ENCODE assay signal across 10 cellular contexts in the genomic region with DNA sequence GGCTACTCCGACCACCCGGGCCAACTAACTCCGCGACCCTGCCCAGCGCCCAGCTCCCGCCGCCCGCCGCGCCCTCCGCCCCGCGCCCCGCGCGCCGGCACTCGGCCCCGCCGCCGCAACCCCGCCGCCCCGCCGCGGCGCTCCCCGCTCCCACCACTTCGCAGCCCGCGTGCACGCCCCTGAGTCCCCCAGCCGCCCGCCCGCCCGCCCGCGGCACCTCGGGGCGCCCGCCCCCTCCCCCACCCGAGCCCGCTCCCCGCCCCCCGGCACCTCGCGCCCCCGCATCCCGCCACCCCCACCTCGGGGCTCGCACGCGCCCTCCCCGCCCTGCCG. TPM values are rescaled to one million over a fixed set of nuclear protein-coding genes. Genes with fewer than 3 reads are reported as not detected.
A peak's percentile ranks its signal among the peaks of the same experiment; 100 is the strongest.
DNase-seq lines count a peak whose midpoint lies in the region; ATAC-seq, FAIRE-seq and TF ChIP-seq lines count a peak whose summit lies in the region.
"Had no signal": no experiment of that assay in that cellular context is flagged by ENCODE, and none has a peak within 500 bp of the region (broad histone marks: within the 10 kb centered on the region; RNA-seq: fewer than 3 reads in every experiment).

No MANE protein-coding gene starts in this region.

- peak overlapping the region; percentile 72 for H3K9ac ChIP-seq in astrocyte (ENCODE audit: low read length)

- peak overlapping the region; percentile 73 for H3K4me2 ChIP-seq in astrocyte (ENCODE audit: low read length)

- H2AFZ ChIP-seq in astrocyte (ENCODE audit: low read depth, low read length): no peak overlapping the region

- H3K27me3 ChIP-seq in heart right ventricle (no peaks in the 10 kb centered on the region), astrocyte (ENCODE audit: insufficient read depth, low read length) (no peaks in the 10 kb centered on the region), lower lobe of right lung (ENCODE audit: low read depth) (no peaks in the 10 kb centered on the region)

- ATAC-seq in heart right ventricle (no peak), Right ventricle myocardium superior (ENCODE audit: poor library complexity) (no peak), lower lobe of right lung (no peak), GM21528 (IDR thresholded peaks at IDR 0.05; ENCODE audit: low FRiP score, unreplicated experiment) (no peak), HG02852 (IDR thresholded peaks at IDR 0.05; ENCODE audit: unreplicated experiment) (no peak)

- no peak overlapping the region for H3K27ac Mint-ChIP-seq in astrocyte (ENCODE audit: unreplicated experiment)

- peaks cover 13% of the 10 kb centered on the region for H3K27me3 Mint-ChIP-seq in astrocyte (ENCODE audit: low read depth, unreplicated experiment)

- peaks cover 23% of the 10 kb centered on the region for H4K20me1 ChIP-seq in astrocyte (ENCODE audit: insufficient read depth, low read length)

- no peaks in the 10 kb centered on the region for H3K36me3 ChIP-seq in heart right ventricle
- H3K36me3 ChIP-seq in astrocyte (ENCODE audit: insufficient read depth, low read length): no peaks in the 10 kb centered on the region
- no peaks in the 10 kb centered on the region for H3K36me3 ChIP-seq in lower lobe of right lung
- no peaks in the 10 kb centered on the region for H3K36me3 ChIP-seq in urinary bladder (ENCODE audit: insufficient read depth)

- H3K27ac ChIP-seq in heart right ventricle (peak overlapping the region; percentile 78 to 93 (median 89)), astrocyte (ENCODE audit: low read depth, low read length) (no peak overlapping the region), lower lobe of right lung (peak overlapping the region; percentile 75), urinary bladder (ENCODE audit: low read depth) (no peak overlapping the region)

- H3K4me3 ChIP-seq in heart right ventricle: peak overlapping the region; percentile 55 to 81 (median 71)
- H3K4me3 ChIP-seq in astrocyte (ENCODE audit: insufficient read depth, low read depth, low read length): no peak overlapping the region
- peak overlapping the region; percentile 68 for H3K4me3 ChIP-seq in lower lobe of right lung
- H3K4me3 ChIP-seq in urinary bladder (ENCODE audit: low read depth, low read length): peak overlapping the region; percentile 100

- no peaks in the 10 kb centered on the region for H3K36me3 Mint-ChIP-seq in astrocyte (ENCODE audit: low read depth, unreplicated experiment)

- H3K9me3 Mint-ChIP-seq in astrocyte (ENCODE audit: unreplicated experiment): no peaks in the 10 kb centered on the region

- WGBS in heart right ventricle, 2 donors: 1 to 3% methylated on average over 22 to 52 of the region's 55 CpGs
- WGBS in urinary bladder: 2% methylated on average over 44 of the region's 55 CpGs

- intact Hi-C loops in heart right ventricle (cut with DNase I) (loop anchor here in 3 of 10 donors (5.0 to 10.0 kb wide), 2 partner anchors 92 to 95 kb away; no protein-coding TSS in a partner anchor), Right ventricle myocardium superior (cut with DNase I) (loop anchor here (10.0 kb wide), 1 partner anchor 95 kb away; no protein-coding TSS in a partner anchor), lower lobe of right lung (cut with DNase I) (no loop called here)

- DNase-seq in heart right ventricle (no peak), Right ventricle myocardium superior (no peak), astrocyte (ENCODE audit: low read depth) (no peak), lower lobe of right lung (no peak), NCI-H187 treated with DMSO at 0.1 percent for 48 hours (lab: John Stamatoyannopoulos, UW) (no peak)

- no peak for FAIRE-seq in astrocyte (lab: Jason Lieb, UNC)
- FAIRE-seq: colon had no signal

- H3K79me2 ChIP-seq in astrocyte (ENCODE audit: insufficient read depth, low read length): peaks cover 41% of the 10 kb centered on the region

- H3K4me1 Mint-ChIP-seq in astrocyte (ENCODE audit: low read depth, unreplicated experiment): peaks cover 24% of the 10 kb centered on the region

- TF ChIP-seq CTCF in heart right ventricle (IDR thresholded peaks at IDR 0.05) (no peak), astrocyte (IDR thresholded peaks at IDR 0.05; ENCODE audit: insufficient read depth, low read depth, low read length) (no peak), lower lobe of right lung (IDR thresholded peaks at IDR 0.05) (no peak)

- H3K4me1 ChIP-seq in heart right ventricle: peaks cover 0 to 65% (median 43%) of the 10 kb centered on the region in 9 donors
- peaks cover 12% of the 10 kb centered on the region for H3K4me1 ChIP-seq in astrocyte (ENCODE audit: insufficient read depth, low read length)
- peaks cover 29% of the 10 kb centered on the region for H3K4me1 ChIP-seq in lower lobe of right lung
- H3K4me1 ChIP-seq in urinary bladder (ENCODE audit: insufficient read depth): no peaks in the 10 kb centered on the region

- H3K9me3 ChIP-seq in heart right ventricle: no peaks in the 10 kb centered on the region
- no peaks in the 10 kb centered on the region for H3K9me3 ChIP-seq in astrocyte (ENCODE audit: insufficient read depth, low read depth, low read length)
- no peaks in the 10 kb centered on the region for H3K9me3 ChIP-seq in lower lobe of right lung

- no peak overlapping the region for H3K4me3 Mint-ChIP-seq in astrocyte (ENCODE audit: unreplicated experiment)

RNA-seq across cellular contexts. Expression of a gene that starts 0.6 kb away (rescaled TPM):
- total RNA-seq in heart right ventricle (10 to 100 TPM; 22.3 to 42.3 (median 32.9) TPM), Right ventricle myocardium superior (22.1 TPM), astrocyte (19.8 and 20.1 TPM in 2 replicates), lower lobe of right lung (19.4 TPM), urinary bladder (31.9 TPM)
- polyA plus RNA-seq in heart right ventricle (10 to 100 TPM in 1 of 2 donors, 1 to 10 TPM in 1; 6.9 to 14.1 TPM), urinary bladder (30.7 TPM)
- total RNA-seq: G401 had no signal

Comparison
In these comparisons a context has a peak if more than half of its experiments do, and no peak if none do; other contexts are left out.
1. H3K27ac ChIP-seq: peak in heart right ventricle (10 of 10) and lower lobe of right lung (single experiment); none in astrocyte (single experiment) and urinary bladder (single experiment).